In the genomic region with DNA sequence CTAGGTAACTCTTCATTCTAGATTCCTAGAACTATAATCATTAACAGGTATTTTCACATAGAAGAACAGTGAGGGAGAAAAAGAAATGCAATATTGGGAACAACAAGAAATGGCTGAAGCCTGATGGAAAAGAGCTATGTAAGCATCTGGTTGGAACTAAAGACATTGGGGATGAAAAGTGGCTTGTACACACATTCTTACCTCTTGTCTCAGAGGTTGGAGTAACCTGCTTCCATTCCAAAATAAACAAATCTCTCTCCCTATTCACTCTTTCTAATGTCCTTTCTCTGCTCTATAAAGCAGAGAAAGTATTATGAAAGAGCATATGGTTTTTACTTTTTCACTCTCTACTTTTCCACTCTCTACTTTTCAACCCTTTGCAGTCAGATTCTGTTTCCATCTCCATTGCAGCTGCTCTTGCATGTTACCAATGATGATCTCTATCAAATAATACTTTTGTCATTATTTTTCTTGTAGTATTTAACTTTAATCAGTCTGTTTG, we compare ENCODE assay signal across 33 cellular contexts. TPM values are rescaled to one million over a fixed set of nuclear protein-coding genes. Genes with fewer than 3 reads are reported as not detected.
"Had no signal": no experiment of that assay in that cellular context is flagged by ENCODE, and none has a peak within 500 bp of the region (broad histone marks: within the 10 kb centered on the region; RNA-seq: fewer than 3 reads in every experiment).

No MANE protein-coding gene starts in this region.

- H3K9me3 ChIP-seq: adrenal gland, heart right ventricle, left ventricle myocardium inferior, right atrium auricular region, suprapubic skin, tibial artery, upper lobe of right lung had no signal

- ATAC-seq: effector memory CD8-positive, alpha-beta T cell; foreskin keratinocyte; heart right ventricle; natural killer cell treated with Interleukin-12 subunit alpha and Interleukin-12 subunit beta and Interleukin-15 and Interleukin-18, amount 100 ng/mL, for 72 hours; SK-N-SH treated with all-trans-retinoic acid at 6 μM for 48 hours; upper lobe of right lung had no signal

- DNase-seq: activated B cell treated with CpG ODN at 0.5 μM for 24 hours; activated CD4-positive, alpha-beta T cell treated with anti-CD3 and anti-CD28 coated beads, Interleukin-2, amount 50 U/mL, for 48 hours; activated CD8-positive, alpha-beta memory T cell treated with anti-CD3 and anti-CD28 coated beads for 24 hours; activated CD8-positive, alpha-beta memory T cell treated with anti-CD3 and anti-CD28 coated beads, Interleukin-2, amount 50 U/mL, for 4 hours; activated naive CD4-positive, alpha-beta T cell; activated T-cell treated with anti-CD3 and anti-CD28 coated beads, Interleukin-2, amount 50 U/mL, for 24 hours; adrenal gland; aorta; dorsolateral prefrontal cortex; effector memory CD8-positive, alpha-beta T cell; erythroblast; foreskin keratinocyte; heart right ventricle; left ventricle myocardium inferior; mesendoderm; stimulated activated CD4-positive, alpha-beta T cell treated with anti-CD3 and anti-CD28 coated beads, Interleukin-15, amount 100 ng/mL, for 24 hours; stimulated activated naive CD4-positive, alpha-beta T cell; T-helper 2 cell; tibial artery; upper lobe of right lung had no signal

- H3K27me3 Mint-ChIP-seq: activated B cell treated with CpG ODN at 0.5 μM for 24 hours; activated naive CD8-positive, alpha-beta T cell; activated T-cell treated with anti-CD3 and anti-CD28 coated beads, Interleukin-2, amount 50 U/mL, for 24 hours; effector memory CD8-positive, alpha-beta T cell; natural killer cell treated with Interleukin-12 subunit alpha and Interleukin-12 subunit beta and Interleukin-15 and Interleukin-18, amount 100 ng/mL, for 72 hours had no signal

- H3K4me1 ChIP-seq: adrenal gland, foreskin keratinocyte, heart right ventricle, left ventricle myocardium inferior, right atrium auricular region, suprapubic skin, tibial artery, upper lobe of right lung had no signal

- H3K4me3 Mint-ChIP-seq: activated B cell treated with CpG ODN at 0.5 μM for 24 hours; activated naive CD8-positive, alpha-beta T cell; activated T-cell treated with anti-CD3 and anti-CD28 coated beads, Interleukin-2, amount 50 U/mL, for 24 hours; effector memory CD8-positive, alpha-beta T cell; natural killer cell treated with Interleukin-12 subunit alpha and Interleukin-12 subunit beta and Interleukin-15 and Interleukin-18, amount 100 ng/mL, for 72 hours had no signal

- H3K4me1 Mint-ChIP-seq: activated B cell treated with CpG ODN at 0.5 μM for 24 hours had no signal

- H3K27me3 ChIP-seq: adrenal gland, dorsolateral prefrontal cortex, foreskin keratinocyte, heart right ventricle, right atrium auricular region, suprapubic skin, tibial artery, upper lobe of right lung had no signal

- H3K27ac ChIP-seq: adrenal gland, coronary artery, dorsolateral prefrontal cortex, foreskin keratinocyte, heart right ventricle, left ventricle myocardium inferior, right atrium auricular region, suprapubic skin, tibial artery, upper lobe of right lung had no signal

- H3K9me3 Mint-ChIP-seq: activated B cell treated with CpG ODN at 0.5 μM for 24 hours; activated T-cell treated with anti-CD3 and anti-CD28 coated beads, Interleukin-2, amount 50 U/mL, for 24 hours; effector memory CD8-positive, alpha-beta T cell; natural killer cell treated with Interleukin-12 subunit alpha and Interleukin-12 subunit beta and Interleukin-15 and Interleukin-18, amount 100 ng/mL, for 72 hours had no signal

- H3K4me3 ChIP-seq: adrenal gland, coronary artery, dorsolateral prefrontal cortex, heart right ventricle, left ventricle myocardium inferior, lung, right atrium auricular region, suprapubic skin, tibial artery, upper lobe of right lung had no signal

- H3K27ac Mint-ChIP-seq: activated B cell treated with CpG ODN at 0.5 μM for 24 hours; activated naive CD8-positive, alpha-beta T cell; activated T-cell treated with anti-CD3 and anti-CD28 coated beads, Interleukin-2, amount 50 U/mL, for 24 hours; effector memory CD8-positive, alpha-beta T cell had no signal

RNA-seq across cellular contexts. Expression of a gene that starts 45.0 kb away (rescaled TPM):
- total RNA-seq: activated B cell treated with CpG ODN at 0.5 μM for 24 hours; adrenal gland; aorta; bronchial epithelial cell; fibroblast of lung; foreskin keratinocyte; glomerular endothelial cell; heart right ventricle; left ventricle myocardium inferior; lung; mononuclear cell; natural killer cell treated with Interleukin-12 subunit alpha and Interleukin-12 subunit beta and Interleukin-15 and Interleukin-18, amount 100 ng/mL, for 72 hours; omental fat pad; pulmonary artery endothelial cell; right atrium auricular region; suprapubic skin; upper lobe of right lung had no signal
- polyA plus RNA-seq: aorta, fibroblast of lung had no signal
